Comparison of ENCODE assay signal across 18 cellular contexts in the genomic region with DNA sequence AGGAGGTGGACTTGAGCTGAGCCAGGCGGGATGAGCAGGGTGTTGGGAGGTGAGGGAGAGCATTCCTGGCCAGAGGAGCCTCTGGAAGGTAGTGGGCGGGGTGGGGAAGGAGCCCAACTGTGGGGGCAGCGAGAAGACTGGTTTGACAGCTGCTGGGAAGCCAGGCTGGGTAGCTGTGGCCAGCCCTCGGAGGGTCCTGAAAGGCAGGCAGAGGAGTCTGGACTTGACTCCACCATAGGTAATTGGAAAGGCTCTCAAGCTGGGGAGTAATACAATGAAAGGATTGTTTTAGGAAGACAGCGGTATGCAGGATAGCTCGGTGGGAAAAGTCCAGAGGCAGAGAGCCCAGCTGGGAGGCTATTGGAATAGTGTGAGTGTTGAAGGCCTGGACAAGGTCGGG. TPM values are rescaled to one million over a fixed set of nuclear protein-coding genes. Genes with fewer than 3 reads are reported as not detected.
A peak's percentile ranks its signal among the peaks of the same experiment; 100 is the strongest.
DNase-seq lines count a peak whose midpoint lies in the region; ATAC-seq and TF ChIP-seq lines count a peak whose summit lies in the region.
"Had no signal": no experiment of that assay in that cellular context is flagged by ENCODE, and none has a peak within 500 bp of the region (broad histone marks: within the 10 kb centered on the region; RNA-seq: fewer than 3 reads in every experiment).

No MANE protein-coding gene starts in this region.

- peaks cover 46% of the 10 kb centered on the region for H3K36me3 Mint-ChIP-seq in brain
- peaks cover 29% of the 10 kb centered on the region for H3K36me3 Mint-ChIP-seq in mesothelial cell of epicardium
- H3K36me3 Mint-ChIP-seq in T-helper 17 cell (ENCODE audit: low read depth) = peaks cover 11% of the 10 kb centered on the region

- H3K9me3 ChIP-seq in BLaER1 treated with 17β-estradiol and CSF1 and Interleukin-3, amounts not matched to agents 10 nM and 100 nM (replicated peaks in 1 of 11) = no peaks in the 10 kb centered on the region
- H3K9me3 ChIP-seq in T-helper 17 cell (ENCODE audit: control insufficient read depth, low read length, poor library complexity, severe bottlenecking) (no peaks in the 10 kb centered on the region), right atrium auricular region (no peaks in the 10 kb centered on the region)
- H3K9me3 ChIP-seq: A549, HAP-1 had no signal

- no peak for TF ChIP-seq CTCF in brain (conservative IDR thresholded peaks at IDR 0.05)
- no peak for TF ChIP-seq CTCF in mesothelial cell of epicardium (IDR thresholded peaks at IDR 0.05; ENCODE audit: unreplicated experiment)
- no peak for TF ChIP-seq CTCF in right atrium auricular region (IDR thresholded peaks at IDR 0.05)

- H4K20me1 ChIP-seq in BLaER1 treated with 17β-estradiol and CSF1 and Interleukin-3, amounts not matched to agents 10 nM and 100 nM = peaks cover 0 to 37% (median 0%) of the 10 kb centered on the region in 11 experiments; a peak in 2 of 22 replicates

- H3K4me3 Mint-ChIP-seq in brain (peak overlapping the region in 1 of 5 experiments; percentile 46), mesothelial cell of epicardium (no peak overlapping the region), T-helper 17 cell (no peak overlapping the region)

- H3K27ac ChIP-seq in BLaER1 treated with 17β-estradiol and CSF1 and Interleukin-3, amounts not matched to agents 10 nM and 100 nM = no peak overlapping the region
- H3K27ac ChIP-seq in right atrium auricular region = no peak overlapping the region
- H3K27ac ChIP-seq: A549, C4-2B had no signal

- no peak for ATAC-seq in T-helper 17 cell
- ATAC-seq in stimulated activated naive CD8-positive, alpha-beta T cell treated with anti-CD3 and anti-CD28 coated beads, Interleukin-15, Interleukin-2, amounts not matched to agents 100 U/mL and 50 U/mL, for 24 hours = no peak
- ATAC-seq: A549, K562, Panc1 had no signal

- no peaks in the 10 kb centered on the region for H3K9me3 Mint-ChIP-seq in brain
- no peaks in the 10 kb centered on the region for H3K9me3 Mint-ChIP-seq in mesothelial cell of epicardium

- H3K27me3 Mint-ChIP-seq in brain = no peaks in the 10 kb centered on the region
- H3K27me3 Mint-ChIP-seq in mesothelial cell of epicardium (ENCODE audit: low read depth) = no peaks in the 10 kb centered on the region
- peaks cover 41% of the 10 kb centered on the region for H3K27me3 Mint-ChIP-seq in T-helper 17 cell

- DNase-seq in HuH-7 (ENCODE audit: low spot score) (peak; percentile 61), mesothelial cell of epicardium (ENCODE audit: low spot score in 2 of 2, unreplicated experiment in 2 of 2) (no peak), T-helper 17 cell (no peak), SHP77 treated with DMSO at 0.1 percent for 48 hours (lab: John Stamatoyannopoulos, UW) (no peak), right atrium auricular region (ENCODE audit: low spot score) (no peak)
- DNase-seq in stimulated activated naive CD8-positive, alpha-beta T cell treated with anti-CD3 and anti-CD28 coated beads, Interleukin-15, Interleukin-2, amounts not matched to agents 100 U/mL and 50 U/mL, for 24 hours = no peak
- DNase-seq: DMS 273 treated with DMSO at 0.1 percent for 48 hours, NCI-H1417 treated with DMSO at 0.1 percent for 48 hours, NCI-H2081, NCI-H524 treated with DMSO at 0.1 percent for 48 hours, SHP77 had no signal

- peak overlapping the region in 4 of 5 experiments; percentile 25 to 79 (median 56) for H3K27ac Mint-ChIP-seq in brain
- peak overlapping the region; percentile 47 for H3K27ac Mint-ChIP-seq in mesothelial cell of epicardium
- no peak overlapping the region for H3K27ac Mint-ChIP-seq in T-helper 17 cell

- H3K27me3 ChIP-seq in BLaER1 treated with 17β-estradiol and CSF1 and Interleukin-3, amounts not matched to agents 10 nM and 100 nM = peaks cover 0 to 15% (median 7%) of the 10 kb centered on the region in 11 experiments; a peak in 11 of 22 replicates
- H3K27me3 ChIP-seq in right atrium auricular region = no peaks in the 10 kb centered on the region

- H3K4me1 Mint-ChIP-seq in brain (peaks cover 46% of the 10 kb centered on the region), mesothelial cell of epicardium (peaks cover 60% of the 10 kb centered on the region), T-helper 17 cell (peaks cover 3% of the 10 kb centered on the region)

- H3K4me2 ChIP-seq in BLaER1 treated with 17β-estradiol and CSF1 and Interleukin-3, amounts not matched to agents 10 nM and 100 nM = peak overlapping the region in 6 of 11 experiments; percentile 4 to 74 (median 68); a peak in 10 of 22 replicates
- H3K4me2 ChIP-seq: A549 had no signal

- H3K4me3 ChIP-seq in BLaER1 treated with 17β-estradiol and CSF1 and Interleukin-3, amounts not matched to agents 10 nM and 100 nM = no peak overlapping the region
- H3K4me3 ChIP-seq in right atrium auricular region = no peak overlapping the region
- H3K4me3 ChIP-seq: A549, HAP-1, K562 had no signal

- no peak overlapping the region for H3K9ac ChIP-seq in BLaER1 treated with 17β-estradiol and CSF1 and Interleukin-3, amounts not matched to agents 10 nM and 100 nM

- H3K36me3 ChIP-seq in BLaER1 treated with 17β-estradiol and CSF1 and Interleukin-3, amounts not matched to agents 10 nM and 100 nM = peaks cover 0 to 38% (median 0%) of the 10 kb centered on the region in 11 experiments; a peak in 6 of 22 replicates
- H3K36me3 ChIP-seq in right atrium auricular region = peaks cover 12% of the 10 kb centered on the region

- H3K4me1 ChIP-seq in BLaER1 treated with 17β-estradiol and CSF1 and Interleukin-3, amounts not matched to agents 10 nM and 100 nM = peaks cover 32 to 66% (median 45%) of the 10 kb centered on the region in 10 experiments
- peaks cover 0 to 24% of the 10 kb centered on the region in 2 donors for H3K4me1 ChIP-seq in right atrium auricular region
- H3K4me1 ChIP-seq: A549 had no signal

RNA-seq across cellular contexts. Expression of a gene that starts 17.2 kb away (rescaled TPM):
- polyA plus RNA-seq in brain (ENCODE audit: insufficient read depth, low read depth, low replicate concordance) = 17.0 TPM
- total RNA-seq in mesothelial cell of epicardium (98.9 to 115 TPM (median 106 TPM) in 3 replicates), T-helper 17 cell (under 1 TPM in 1 of 2 donors, not detected in 1; 0.35 TPM), right atrium auricular region (1 to 10 TPM; 2.1 to 5.1 TPM)
- total RNA-seq: K562 had no signal
- polyA plus RNA-seq: K562 had no signal

Comparison
In these comparisons a context has a peak if more than half of its experiments do, and no peak if none do; other contexts are left out.
1. RNA of a gene that starts 17.2 kb away (total RNA-seq): 98.9 to 115 TPM in mesothelial cell of epicardium; 2.1 to 5.1 TPM in right atrium auricular region and 0.35 TPM in T-helper 17 cell; every median in the first group is over 10 times any median in the second.